ENCODE assay signal across 28 cellular contexts in genomic region chr13:110354209-110354627, GRCh38. TPM values are rescaled to one million over a fixed set of nuclear protein-coding genes. Genes with fewer than 3 reads are reported as not detected.
DNase-seq lines count a peak whose midpoint lies in the region; ATAC-seq and TF ChIP-seq lines count a peak whose summit lies in the region.
"Had no signal": no experiment of that assay in that cellular context is flagged by ENCODE, and none has a peak within 500 bp of the region (broad histone marks: within the 10 kb centered on the region; RNA-seq: fewer than 3 reads in every experiment).

No MANE protein-coding gene starts in this region.

- H2AK5ac ChIP-seq in IMR-90 (ENCODE audit: low read depth, low read length), result 0 out of 2 replicates have a peak overlapping the region, but pooled peaks have one; percentile 54

- no peak overlapping the region for H2BK120ac ChIP-seq in IMR-90 (ENCODE audit: low read depth, low read length)

- H3K18ac ChIP-seq in IMR-90 (ENCODE audit: low read depth, low read length), result no peak overlapping the region

- no peak overlapping the region for H3K4me2 ChIP-seq in IMR-90 (ENCODE audit: low read depth, low read length)
- H3K4me2 ChIP-seq: BLaER1 had no signal

- H3K9me1 ChIP-seq in IMR-90 (ENCODE audit: insufficient read depth, low read length), result peaks cover 47% of the 10 kb centered on the region

- H3K9me3 Mint-ChIP-seq in mesothelial cell of epicardium, result no peaks in the 10 kb centered on the region
- H3K9me3 Mint-ChIP-seq: activated CD8-positive, alpha-beta T cell treated with anti-CD3 and anti-CD28 coated beads for 36 hours; activated naive CD8-positive, alpha-beta T cell treated with anti-CD3 and anti-CD28 coated beads, Interleukin-2, amount 50 U/mL, for 24 hours; immature natural killer cell had no signal

- no TSS peak for BruUV-seq in IMR-90 (replicated peaks; lab: Mats Ljungman, UMichigan)

- H3K27ac ChIP-seq in IMR-90 (ENCODE audit: insufficient read depth, low read length) (no peak overlapping the region), brain microvascular endothelial cell (peak overlapping the region; percentile 41), stomach smooth muscle (ENCODE audit: low read length) (peak overlapping the region; percentile 82), Peyer's patch (peak overlapping the region in 1 of 4 donors; percentile 30)
- H3K27ac ChIP-seq: BLaER1, neutrophil, suprapubic skin had no signal

- H3K27ac Mint-ChIP-seq in mesothelial cell of epicardium, result peak overlapping the region; percentile 69
- H3K27ac Mint-ChIP-seq: activated CD8-positive, alpha-beta T cell treated with anti-CD3 and anti-CD28 coated beads for 36 hours; activated naive CD8-positive, alpha-beta T cell treated with anti-CD3 and anti-CD28 coated beads, Interleukin-2, amount 50 U/mL, for 24 hours; immature natural killer cell had no signal

- no peak overlapping the region for H3K4me3 Mint-ChIP-seq in mesothelial cell of epicardium
- H3K4me3 Mint-ChIP-seq: activated CD8-positive, alpha-beta T cell treated with anti-CD3 and anti-CD28 coated beads for 36 hours; activated naive CD8-positive, alpha-beta T cell treated with anti-CD3 and anti-CD28 coated beads, Interleukin-2, amount 50 U/mL, for 24 hours; immature natural killer cell had no signal

- peak overlapping the region; percentile 37 for H2BK5ac ChIP-seq in IMR-90 (ENCODE audit: low read depth, low read length, poor library complexity, severe bottlenecking)

- intact Hi-C loops in IMR-90 (cut with micrococcal nuclease), result no loop called here

- H3K9me3 ChIP-seq in IMR-90 (ENCODE audit: control insufficient read depth, insufficient read depth, low read length) (no peaks in the 10 kb centered on the region), stomach smooth muscle (ENCODE audit: control insufficient read depth in 2 of 2, low read length in 2 of 2) (no peaks in the 10 kb centered on the region), Peyer's patch (no peaks in the 10 kb centered on the region)
- H3K9me3 ChIP-seq: BLaER1, neutrophil, suprapubic skin had no signal

- WGBS in IMR-90 (ENCODE audit: extremely low coverage in 2 of 2, insufficient read length in 1 of 2), 2 experiments, result no CpG with 5 or more reads among the region's 5 CpGs

- H2BK20ac ChIP-seq in IMR-90 (ENCODE audit: low read depth, low read length), result no peak overlapping the region

- no peak for TF ChIP-seq CTCF in IMR-90 (conservative IDR thresholded peaks at IDR 0.05; ENCODE audit: low read depth, low read length)
- TF ChIP-seq CTCF in brain microvascular endothelial cell (IDR thresholded peaks at IDR 0.05; ENCODE audit: low read depth, low read length, missing control alignments), result no peak
- no peak for TF ChIP-seq CTCF in mesothelial cell of epicardium (IDR thresholded peaks at IDR 0.05; ENCODE audit: unreplicated experiment)
- no peak for TF ChIP-seq CTCF in Peyer's patch (IDR thresholded peaks at IDR 0.05)

- peaks cover 10% of the 10 kb centered on the region for H3K4me1 ChIP-seq in IMR-90 (ENCODE audit: control insufficient read depth, insufficient read depth, low read length)
- peaks cover 66% of the 10 kb centered on the region for H3K4me1 ChIP-seq in stomach smooth muscle (ENCODE audit: control insufficient read depth, insufficient read depth, low read length)
- H3K4me1 ChIP-seq in Peyer's patch, result peaks cover 0 to 31% (median 0%) of the 10 kb centered on the region in 4 donors

- in situ Hi-C loops in IMR-90 (cut with MboI; ENCODE audit: low sequenced_read_pairs) (no loop called here), brain microvascular endothelial cell (cut with HindIII; ENCODE audit: low pct_ligation_motif_present, low sequenced_read_pairs) (no loop called here)

- H3K4me1 Mint-ChIP-seq in mesothelial cell of epicardium, result peaks cover 18% of the 10 kb centered on the region
- H3K4me1 Mint-ChIP-seq: activated naive CD8-positive, alpha-beta T cell treated with anti-CD3 and anti-CD28 coated beads, Interleukin-2, amount 50 U/mL, for 24 hours; immature natural killer cell had no signal

- no peak overlapping the region for H3K4me3 ChIP-seq in IMR-90 (ENCODE audit: insufficient read depth, low read depth, low read length)
- H3K4me3 ChIP-seq in brain microvascular endothelial cell (ENCODE audit: low read depth, low read length), result no peak overlapping the region
- no peak overlapping the region for H3K4me3 ChIP-seq in stomach smooth muscle (ENCODE audit: low read length in 2 of 2)
- no peak overlapping the region for H3K4me3 ChIP-seq in Peyer's patch
- H3K4me3 ChIP-seq: BLaER1, suprapubic skin had no signal

- H3K79me1 ChIP-seq in IMR-90 (ENCODE audit: low read depth in 1 of 2, low read length in 2 of 2), result peaks cover 25 to 83% of the 10 kb centered on the region in 2 experiments

- CTCF ChIA-PET in IMR-90 (lab: Yijun Ruan, JAX), result interaction anchor here (0.6 to 1.6 kb wide), 2 partner anchors 15 to 20 kb away, joined by 3 read pairs; no protein-coding TSS in a partner anchor

- no peak for TF ChIP-seq POLR2A in IMR-90 (IDR thresholded peaks at IDR 0.05; ENCODE audit: low read depth, low read length)
- TF ChIP-seq POLR2A in Peyer's patch (IDR thresholded peaks at IDR 0.05), result no peak

- H2AFZ ChIP-seq in IMR-90 (replicated peaks; ENCODE audit: low read length, poor library complexity), result no peak overlapping the region

- no peak for ATAC-seq in IMR-90 (ENCODE audit: low read depth)
- ATAC-seq: activated CD8-positive, alpha-beta T cell treated with anti-CD3 and anti-CD28 coated beads for 36 hours; activated naive CD8-positive, alpha-beta T cell treated with anti-CD3 and anti-CD28 coated beads, Interleukin-2, amount 50 U/mL, for 24 hours; left ventricle myocardium superior had no signal

- H3K23ac ChIP-seq in IMR-90 (ENCODE audit: low read depth, low read length), result no peak overlapping the region

- H2BK15ac ChIP-seq in IMR-90 (ENCODE audit: low read depth, low read length), result no peak overlapping the region

- peaks cover 44% of the 10 kb centered on the region for H4K20me1 ChIP-seq in IMR-90 (ENCODE audit: insufficient read depth, low read length)
- H4K20me1 ChIP-seq: BLaER1 had no signal

- no peak overlapping the region for H3K4ac ChIP-seq in IMR-90 (ENCODE audit: low read depth, low read length)

- H4K8ac ChIP-seq in IMR-90 (ENCODE audit: low read depth in 2 of 2, low read length in 2 of 2), result no peak overlapping the region

- H3K27me3 ChIP-seq in IMR-90 (ENCODE audit: control insufficient read depth, insufficient read depth, low read length), result no peaks in the 10 kb centered on the region
- H3K27me3 ChIP-seq in brain microvascular endothelial cell (replicated peaks), result no peaks in the 10 kb centered on the region
- H3K27me3 ChIP-seq in stomach smooth muscle (ENCODE audit: control insufficient read depth in 1 of 2, insufficient read depth in 2 of 2, low read length in 2 of 2), result no peaks in the 10 kb centered on the region
- H3K27me3 ChIP-seq in Peyer's patch, result no peaks in the 10 kb centered on the region
- H3K27me3 ChIP-seq: BLaER1, suprapubic skin had no signal

- DNase-seq in IMR-90 (peak; percentile 68), brain microvascular endothelial cell (no peak), mesothelial cell of epicardium (ENCODE audit: low spot score in 2 of 2, unreplicated experiment in 2 of 2) (no peak), mucosa of gallbladder (ENCODE audit: low spot score) (no peak), MV-4-11 (lab: John Stamatoyannopoulos, UW) (no peak), Peyer's patch (no peak)
- DNase-seq in stimulated activated naive CD4-positive, alpha-beta T cell (lab: John Stamatoyannopoulos, UW), result no peak
- DNase-seq: activated CD4-positive, alpha-beta T cell treated with anti-CD3 and anti-CD28 coated beads for 1 hour; activated CD8-positive, alpha-beta T cell treated with anti-CD3 and anti-CD28 coated beads for 36 hours; activated effector memory CD4-positive, alpha-beta T cell treated with Interleukin-2 at 50 U/mL for 16 hours; activated naive CD8-positive, alpha-beta T cell treated with anti-CD3 and anti-CD28 coated beads, Interleukin-2, amount 50 U/mL, for 24 hours; activated T-cell treated with anti-CD3 and anti-CD28 coated beads for 4 hours; COR-L47; effector memory CD4-positive, alpha-beta T cell; H7; hippocampal formation; immature natural killer cell; left ventricle myocardium superior; NCI-H1092 treated with DMSO at 0.1 percent for 48 hours; NCI-H2029; NCI-H226; small intestine; stimulated activated CD4-positive, alpha-beta T cell treated with anti-CD3 and anti-CD28 coated beads, Interleukin-2, amount 100 ng/mL, for 24 hours; T-helper 1 cell had no signal

- H3K36me3 ChIP-seq in IMR-90 (ENCODE audit: control insufficient read depth, insufficient read depth, low read length), result peaks cover 26% of the 10 kb centered on the region
- H3K36me3 ChIP-seq in brain microvascular endothelial cell (replicated peaks), result peaks cover 58% of the 10 kb centered on the region
- H3K36me3 ChIP-seq in stomach smooth muscle (ENCODE audit: control insufficient read depth in 2 of 2, insufficient read depth in 2 of 2, low read length in 2 of 2), result peaks cover 17% of the 10 kb centered on the region in 2 donors
- peaks cover 0 to 6% (median 0%) of the 10 kb centered on the region in 3 donors for H3K36me3 ChIP-seq in Peyer's patch
- H3K36me3 ChIP-seq: BLaER1, neutrophil, suprapubic skin had no signal

- no peak overlapping the region for H4K91ac ChIP-seq in IMR-90 (ENCODE audit: insufficient read depth, low read depth, low read length)

- POLR2A ChIA-PET in IMR-90 (lab: Charles Lee; ENCODE audit: unreplicated experiment), result no interaction called here

- no peaks in the 10 kb centered on the region for H3K27me3 Mint-ChIP-seq in mesothelial cell of epicardium (ENCODE audit: low read depth)

- H3K14ac ChIP-seq in IMR-90 (replicated peaks; ENCODE audit: low read depth, low read length), result no peak overlapping the region

- dilution Hi-C loops in IMR-90 (cut with HindIII; ENCODE audit: low sequenced_read_pairs, unreplicated experiment), result no loop called here

- H2AK9ac ChIP-seq in IMR-90 (replicated peaks; ENCODE audit: low read depth, low read length, poor library complexity), result no peak overlapping the region

- no peaks in the 10 kb centered on the region for H3K36me3 Mint-ChIP-seq in mesothelial cell of epicardium
- H3K36me3 Mint-ChIP-seq: immature natural killer cell had no signal

- no peak for TF ChIP-seq RAD21 in IMR-90 (IDR thresholded peaks at IDR 0.05; ENCODE audit: low read length)

- H3K9ac ChIP-seq in IMR-90 (ENCODE audit: low read depth, low read length), result no peak overlapping the region
- no peak overlapping the region for H3K9ac ChIP-seq in stomach smooth muscle (ENCODE audit: low read length in 2 of 2)
- H3K9ac ChIP-seq: BLaER1 had no signal

- H4K5ac ChIP-seq in IMR-90 (ENCODE audit: low read depth, low read length), result no peak overlapping the region

- no peak overlapping the region for H3K56ac ChIP-seq in IMR-90 (ENCODE audit: extremely low read depth, insufficient read depth, low read length)

RNA-seq across cellular contexts. Expression of gene COL4A2, which starts 47.1 kb away (rescaled TPM):
- total RNA-seq in IMR-90 (2012; rRNA removed) (90.7 and 97.5 TPM in 2 replicates), mesothelial cell of epicardium (432 to 469 TPM (median 449 TPM) in 3 replicates), mucosa of gallbladder (332 TPM), Peyer's patch (100 to 1,000 TPM in 2 of 4 donors, 10 to 100 TPM in 2; 56.6 to 139 (median 89.1) TPM)
- polyA plus RNA-seq in IMR-90 (2012; rRNA removed), result 457 and 533 TPM in 2 replicates
- polyA plus RNA-seq in IMR-90 (2012; cell fraction: cytosol; rRNA removed), result 220 and 733 TPM in 2 replicates
- 553 and 1,147 TPM in 2 replicates for polyA plus RNA-seq in IMR-90 (2012; cell fraction: nucleus; rRNA removed; ENCODE audit: low replicate concordance)
- total RNA-seq: activated CD8-positive, alpha-beta T cell treated with anti-CD3 and anti-CD28 coated beads for 36 hours had no signal
- polyA plus RNA-seq: immature natural killer cell had no signal

RNA-seq across cellular contexts. Expression of gene COL4A1, which starts 47.3 kb away (rescaled TPM):
- 230 and 263 TPM in 2 replicates for total RNA-seq in IMR-90 (2012; rRNA removed)
- 301 and 337 TPM in 2 replicates for polyA plus RNA-seq in IMR-90 (2012; rRNA removed)
- polyA plus RNA-seq in IMR-90 (2012; cell fraction: cytosol; rRNA removed), result 173 and 272 TPM in 2 replicates
- 217 and 287 TPM in 2 replicates for polyA plus RNA-seq in IMR-90 (2012; cell fraction: nucleus; rRNA removed; ENCODE audit: low replicate concordance)
- total RNA-seq in mesothelial cell of epicardium, result 341 to 362 TPM (median 347 TPM) in 3 replicates
- total RNA-seq in mucosa of gallbladder, result 347 TPM
- 10 to 100 TPM; 28.0 to 69.3 (median 36.3) TPM for total RNA-seq in Peyer's patch
- total RNA-seq: activated CD8-positive, alpha-beta T cell treated with anti-CD3 and anti-CD28 coated beads for 36 hours had no signal
- polyA plus RNA-seq: immature natural killer cell had no signal
